ENCODE assay signal across 1 cellular context in the genomic region with DNA sequence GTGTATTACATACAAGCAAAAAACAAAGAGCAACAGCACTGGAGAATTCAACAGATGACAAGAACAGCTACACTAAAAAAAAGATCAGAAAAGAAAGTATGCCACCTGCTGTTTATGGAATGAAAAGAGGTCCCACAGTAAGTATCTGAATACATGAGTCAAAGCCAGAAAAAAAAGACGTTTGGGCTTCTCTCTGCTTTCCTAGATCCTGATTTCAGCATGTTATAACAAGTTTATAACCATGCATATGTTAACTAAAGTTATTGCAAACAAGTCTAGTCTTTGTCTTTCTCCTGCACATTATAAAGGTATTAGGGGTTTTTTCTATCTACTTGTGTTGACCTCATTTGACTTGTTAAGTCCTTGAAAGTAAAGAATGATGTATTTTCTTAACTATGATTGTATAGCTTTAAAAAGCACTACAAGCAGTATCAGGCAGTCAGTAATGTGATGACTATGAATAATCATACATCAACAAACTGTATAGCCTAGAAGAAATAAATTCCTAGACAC.
TF ChIP-seq lines count a peak whose summit lies in the region.

No MANE protein-coding gene starts in this region.

TF ChIP-seq in HepG2, 621 proteins besides CTCF, POLR2A, EP300 and RAD21 (continued from another document):
- TF ChIP-seq, protein P1, sequence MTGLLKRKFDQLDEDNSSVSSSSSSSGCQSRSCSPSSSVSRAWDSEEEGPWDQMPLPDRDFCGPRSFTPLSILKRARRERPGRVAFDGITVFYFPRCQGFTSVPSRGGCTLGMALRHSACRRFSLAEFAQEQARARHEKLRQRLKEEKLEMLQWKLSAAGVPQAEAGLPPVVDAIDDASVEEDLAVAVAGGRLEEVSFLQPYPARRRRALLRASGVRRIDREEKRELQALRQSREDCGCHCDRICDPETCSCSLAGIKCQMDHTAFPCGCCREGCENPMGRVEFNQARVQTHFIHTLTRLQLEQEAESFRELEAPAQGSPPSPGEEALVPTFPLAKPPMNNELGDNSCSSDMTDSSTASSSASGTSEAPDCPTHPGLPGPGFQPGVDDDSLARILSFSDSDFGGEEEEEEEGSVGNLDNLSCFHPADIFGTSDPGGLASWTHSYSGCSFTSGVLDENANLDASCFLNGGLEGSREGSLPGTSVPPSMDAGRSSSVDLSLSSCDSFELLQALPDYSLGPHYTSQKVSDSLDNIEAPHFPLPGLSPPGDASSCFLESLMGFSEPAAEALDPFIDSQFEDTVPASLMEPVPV (CRISPR knock-in tag; IDR thresholded peaks at IDR 0.05): no peak
- no peak for TF ChIP-seq ATAD3A (CRISPR knock-in tag; IDR thresholded peaks at IDR 0.05)
- no peak for TF ChIP-seq ATF7-NPFF (CRISPR knock-in tag; IDR thresholded peaks at IDR 0.05; ENCODE audit: low read depth)
- TF ChIP-seq SMC3 (IDR thresholded peaks at IDR 0.05; ENCODE audit: low read length): peak; percentile 80
- TF ChIP-seq TERF1 (CRISPR knock-in tag; IDR thresholded peaks at IDR 0.05): no peak
- TF ChIP-seq RFX5 (IDR thresholded peaks at IDR 0.05; ENCODE audit: low read depth, low read length): no peak
- TF ChIP-seq MAFK (conservative IDR thresholded peaks at IDR 0.05 in 1 of 2, IDR thresholded peaks at IDR 0.05 in 1 of 2; ENCODE audit: low read length in 2 of 2): peak; percentile 10 to 42; a peak in 2 of 4 replicates
- no peak for TF ChIP-seq GZF1 (CRISPR knock-in tag; IDR thresholded peaks at IDR 0.05)
- no peak for TF ChIP-seq MIER2 (CRISPR knock-in tag; IDR thresholded peaks at IDR 0.05)
- no peak for TF ChIP-seq PRDM4 (CRISPR knock-in tag; IDR thresholded peaks at IDR 0.05; ENCODE audit: borderline replicate concordance)
- no peak for TF ChIP-seq SALL2 (CRISPR knock-in tag; IDR thresholded peaks at IDR 0.05)
- no peak for TF ChIP-seq MYPOP (CRISPR knock-in tag; IDR thresholded peaks at IDR 0.05)
- TF ChIP-seq EZH2 (conservative IDR thresholded peaks at IDR 0.05; ENCODE audit: low read depth, low read length): no peak
- TF ChIP-seq, protein P2, sequence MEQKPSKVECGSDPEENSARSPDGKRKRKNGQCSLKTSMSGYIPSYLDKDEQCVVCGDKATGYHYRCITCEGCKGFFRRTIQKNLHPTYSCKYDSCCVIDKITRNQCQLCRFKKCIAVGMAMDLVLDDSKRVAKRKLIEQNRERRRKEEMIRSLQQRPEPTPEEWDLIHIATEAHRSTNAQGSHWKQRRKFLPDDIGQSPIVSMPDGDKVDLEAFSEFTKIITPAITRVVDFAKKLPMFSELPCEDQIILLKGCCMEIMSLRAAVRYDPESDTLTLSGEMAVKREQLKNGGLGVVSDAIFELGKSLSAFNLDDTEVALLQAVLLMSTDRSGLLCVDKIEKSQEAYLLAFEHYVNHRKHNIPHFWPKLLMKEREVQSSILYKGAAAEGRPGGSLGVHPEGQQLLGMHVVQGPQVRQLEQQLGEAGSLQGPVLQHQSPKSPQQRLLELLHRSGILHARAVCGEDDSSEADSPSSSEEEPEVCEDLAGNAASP (CRISPR knock-in tag; IDR thresholded peaks at IDR 0.05; ENCODE audit: borderline replicate concordance): no peak
- no peak for TF ChIP-seq SOX6 (IDR thresholded peaks at IDR 0.05)
- TF ChIP-seq SOX6 (CRISPR knock-in tag; IDR thresholded peaks at IDR 0.05): no peak
- TF ChIP-seq NFYC (CRISPR knock-in tag; IDR thresholded peaks at IDR 0.05): no peak
- TF ChIP-seq SIX1 (CRISPR knock-in tag; IDR thresholded peaks at IDR 0.05; ENCODE audit: borderline replicate concordance): no peak
- TF ChIP-seq SAP130 (CRISPR knock-in tag; IDR thresholded peaks at IDR 0.05; ENCODE audit: low read depth): no peak
